1 cellular context compared by ENCODE assay signal in the genomic region with DNA sequence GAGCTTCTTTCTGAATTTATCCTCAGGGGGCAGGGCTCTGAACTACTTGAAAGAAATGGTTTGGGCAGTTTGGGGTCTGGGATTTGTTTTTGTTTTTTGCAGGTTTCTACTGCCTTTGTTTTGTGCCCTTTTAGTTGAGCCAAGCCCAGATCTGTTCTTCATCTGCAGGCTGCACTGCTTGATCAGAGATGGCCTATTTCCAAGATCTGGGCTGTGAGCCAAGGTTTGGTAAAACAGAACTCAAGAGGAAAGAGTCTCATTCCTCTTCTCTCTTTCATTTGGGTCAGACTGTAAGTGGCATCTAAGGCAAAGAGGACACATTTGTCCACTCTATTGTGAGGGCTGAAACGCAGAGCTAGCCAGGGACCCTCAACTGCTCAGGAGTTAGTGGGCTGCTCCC.
TF ChIP-seq lines count a peak whose summit lies in the region.

No MANE protein-coding gene starts in this region.

TF ChIP-seq in SK-N-SH, 30 proteins besides CTCF, POLR2A, EP300 and RAD21 (continued from another document):
- no peak for TF ChIP-seq GATA2 (CRISPR knock-in tag; IDR thresholded peaks at IDR 0.05)
- no peak for TF ChIP-seq FOXM1 (IDR thresholded peaks at IDR 0.05; ENCODE audit: low read depth)
- TF ChIP-seq NRF1 (IDR thresholded peaks at IDR 0.05; ENCODE audit: low read depth, low read length) = no peak
- no peak for TF ChIP-seq SMC3 (IDR thresholded peaks at IDR 0.05; ENCODE audit: low read depth, low read length)
- TF ChIP-seq POLR2AphosphoS5 (IDR thresholded peaks at IDR 0.05; ENCODE audit: low read depth, low read length) = no peak
- TF ChIP-seq NFIC (IDR thresholded peaks at IDR 0.05; ENCODE audit: borderline replicate concordance) = peak; percentile 87
- TF ChIP-seq FOXJ3 (CRISPR knock-in tag; IDR thresholded peaks at IDR 0.05) = no peak
- TF ChIP-seq IRF3 (IDR thresholded peaks at IDR 0.05; ENCODE audit: low read depth, low read length) = no peak
- peak; percentile 84 for TF ChIP-seq TCF12 (IDR thresholded peaks at IDR 0.05)
- TF ChIP-seq YY1 (IDR thresholded peaks at IDR 0.05; ENCODE audit: low read depth) = no peak
- TF ChIP-seq TEAD4 (IDR thresholded peaks at IDR 0.05; ENCODE audit: borderline replicate concordance, insufficient read depth) = no peak
- no peak for TF ChIP-seq MEF2A (IDR thresholded peaks at IDR 0.05; ENCODE audit: borderline replicate concordance, low read depth)
- TF ChIP-seq SIN3A (IDR thresholded peaks at IDR 0.05; ENCODE audit: borderline replicate concordance, low read depth, low read length) = no peak
- TF ChIP-seq ELF1 (IDR thresholded peaks at IDR 0.05) = no peak
- TF ChIP-seq RCOR1 (IDR thresholded peaks at IDR 0.05; ENCODE audit: low read length) = no peak
